Comparison of ENCODE assay signal across 9 cellular contexts in the genomic region with DNA sequence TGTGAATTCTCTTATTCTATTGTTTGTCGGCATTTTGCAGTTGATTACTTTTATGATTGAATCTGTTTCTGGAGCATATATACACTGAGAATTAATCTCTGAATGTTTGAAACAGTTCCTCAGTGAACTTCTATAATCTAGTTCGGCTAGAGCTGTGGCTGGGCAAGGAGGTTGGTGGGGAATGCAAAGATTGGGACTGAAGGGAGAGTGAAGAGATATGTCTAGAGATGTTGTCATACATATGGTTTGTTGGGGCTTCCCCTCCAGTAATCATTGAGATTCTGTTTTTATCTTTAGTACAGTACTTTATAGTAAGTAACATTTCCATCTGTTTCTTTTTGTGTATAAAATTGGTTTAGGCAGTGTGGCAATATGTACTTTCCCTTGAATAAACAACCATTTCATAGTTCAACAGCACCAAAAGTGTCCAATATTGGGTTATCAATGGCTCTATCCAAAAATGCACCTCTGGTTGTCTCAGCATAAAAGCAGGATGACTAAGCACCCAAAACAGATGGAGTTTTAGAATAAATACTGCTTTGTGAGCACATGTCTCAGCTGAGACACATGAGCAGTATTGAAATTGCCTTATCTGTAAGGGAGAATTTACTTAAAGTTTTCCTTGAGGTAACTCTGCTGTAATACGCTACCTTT. TPM values are rescaled to one million over a fixed set of nuclear protein-coding genes. Genes with fewer than 3 reads are reported as not detected.
DNase-seq lines count a peak whose midpoint lies in the region; ATAC-seq and TF ChIP-seq lines count a peak whose summit lies in the region.
"Had no signal": no experiment of that assay in that cellular context is flagged by ENCODE, and none has a peak within 500 bp of the region (broad histone marks: within the 10 kb centered on the region; RNA-seq: fewer than 3 reads in every experiment).

No MANE protein-coding gene starts in this region.

- no peak overlapping the region for H3K4me3 Mint-ChIP-seq in natural killer cell

- DNase-seq in ELR (ENCODE audit: low read depth) (peak; percentile 34), NCI-H774 (lab: John Stamatoyannopoulos, UW) (peak; percentile 4), choroid plexus epithelial cell (ENCODE audit: low read depth) (peak; percentile 63), natural killer cell (no peak), ureter (ENCODE audit: low spot score) (no peak), KG1 (lab: John Stamatoyannopoulos, UW) (no peak)
- DNase-seq: MV-4-11, naive B cell had no signal

- ATAC-seq in natural killer cell: peak in 1 of 3 donors; percentile 48
- no peak for ATAC-seq in HG03108 (IDR thresholded peaks at IDR 0.05; ENCODE audit: unreplicated experiment)

- H3K4me1 Mint-ChIP-seq in natural killer cell: peaks cover 76 to 83% of the 10 kb centered on the region in 2 donors

- no peaks in the 10 kb centered on the region for H3K36me3 Mint-ChIP-seq in natural killer cell

- H3K27ac Mint-ChIP-seq in natural killer cell: peak overlapping the region; percentile 44 to 82

- H3K9me3 Mint-ChIP-seq in natural killer cell: no peaks in the 10 kb centered on the region
- H3K9me3 Mint-ChIP-seq: naive B cell had no signal

- intact Hi-C loops in natural killer cell (cut with micrococcal nuclease): no loop called here

- TF ChIP-seq CTCF in choroid plexus epithelial cell (conservative IDR thresholded peaks at IDR 0.05; ENCODE audit: low read depth, low read length): no peak
- no peak for TF ChIP-seq CTCF in natural killer cell (IDR thresholded peaks at IDR 0.05)

- no peaks in the 10 kb centered on the region for H3K27me3 Mint-ChIP-seq in natural killer cell (ENCODE audit: low read depth in 2 of 2)
- H3K27me3 Mint-ChIP-seq: naive B cell had no signal

- no peak overlapping the region for H3K4me3 ChIP-seq in choroid plexus epithelial cell (ENCODE audit: low read depth, low read length)

RNA-seq across cellular contexts. Expression of a gene that starts 36.7 kb away (rescaled TPM):
- total RNA-seq in natural killer cell (100 to 1,000 TPM; 225 to 245 (median 226) TPM), ureter (126 TPM)

Comparison
In these comparisons a context has a peak if more than half of its experiments do, and no peak if none do; other contexts are left out.
1. DNase-seq: peak in ELR (single experiment), NCI-H774 (single experiment) and choroid plexus epithelial cell (single experiment); none in natural killer cell (single experiment), ureter (single experiment) and KG1 (single experiment).